Comparison of ENCODE assay signal across 15 cellular contexts in the genomic region with DNA sequence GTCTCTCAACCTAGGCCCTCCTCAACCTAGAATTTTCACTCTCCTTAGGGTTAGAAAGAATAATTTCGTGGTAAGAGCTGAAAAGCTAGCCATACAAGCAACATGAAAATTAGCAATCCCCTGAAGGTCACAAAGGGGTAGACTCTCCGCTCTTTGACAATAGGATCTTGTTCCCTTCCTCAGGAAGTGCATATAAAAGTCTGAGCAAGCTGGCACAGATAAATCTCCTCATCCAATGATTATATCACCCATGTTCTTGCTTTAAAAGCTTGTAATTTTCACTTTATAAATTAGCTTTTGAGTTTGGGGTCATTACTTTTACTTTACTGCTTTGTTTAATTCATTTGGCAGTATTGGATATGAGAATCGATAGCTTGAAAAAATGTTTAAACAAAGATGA.
"Had no signal": no experiment of that assay in that cellular context is flagged by ENCODE, and none has a peak within 500 bp of the region (broad histone marks: within the 10 kb centered on the region; RNA-seq: fewer than 3 reads in every experiment).

No MANE protein-coding gene starts in this region.

- DNase-seq: activated CD4-positive, alpha-beta T cell treated with anti-CD3 and anti-CD28 coated beads, Interleukin-2, amount 10 ng/mL, durations not matched to agents 24 days and 14 days; activated CD8-positive, alpha-beta T cell treated with anti-CD3 and anti-CD28 coated beads for 36 hours; activated naive CD4-positive, alpha-beta T cell treated with Interleukin-2 at 50 U/mL for 16 hours; activated naive CD8-positive, alpha-beta T cell treated with anti-CD3 and anti-CD28 coated beads, Interleukin-2, amount 10 ng/mL, durations not matched to agents 7 days and 5 days; activated T-cell treated with anti-CD3 and anti-CD28 coated beads, Interleukin-2, amount 50 U/mL, for 24 hours; central memory CD4-positive, alpha-beta T cell; colonic mucosa; immature natural killer cell; left ventricle myocardium superior; naive thymus-derived CD8-positive, alpha-beta T cell; ovary; psoas muscle; right cardiac atrium; uterus had no signal

- ATAC-seq: activated CD8-positive, alpha-beta T cell treated with anti-CD3 and anti-CD28 coated beads for 36 hours; esophagus mucosa; left ventricle myocardium superior; naive thymus-derived CD8-positive, alpha-beta T cell; psoas muscle; right cardiac atrium had no signal
